ENCODE assay signal across 9 cellular contexts in genomic region chr10:14571866-14572507, GRCh38.
A peak's percentile ranks its signal among the peaks of the same experiment; 100 is the strongest.
DNase-seq lines count a peak whose midpoint lies in the region; ATAC-seq and TF ChIP-seq lines count a peak whose summit lies in the region.
"Had no signal": no experiment of that assay in that cellular context is flagged by ENCODE, and none has a peak within 500 bp of the region (broad histone marks: within the 10 kb centered on the region; RNA-seq: fewer than 3 reads in every experiment).

No MANE protein-coding gene starts in this region.

- peaks cover 0 to 2% of the 10 kb centered on the region in 2 donors for H3K36me3 ChIP-seq in esophagus (ENCODE audit: control insufficient read depth in 2 of 2, insufficient read depth in 2 of 2, low read length in 1 of 2)
- no peaks in the 10 kb centered on the region for H3K36me3 ChIP-seq in rectal smooth muscle tissue (ENCODE audit: control insufficient read depth, insufficient read depth, low read length)

- no peaks in the 10 kb centered on the region for H3K27me3 ChIP-seq in esophagus (ENCODE audit: control insufficient read depth in 1 of 2, insufficient read depth in 2 of 2, low read length in 2 of 2)
- H3K27me3 ChIP-seq in rectal smooth muscle tissue (ENCODE audit: control insufficient read depth, insufficient read depth, low read length): no peaks in the 10 kb centered on the region

- ATAC-seq in GM18858 (IDR thresholded peaks at IDR 0.05; ENCODE audit: unreplicated experiment) (peak; percentile 73), HG03097 (IDR thresholded peaks at IDR 0.05; ENCODE audit: low FRiP score, unreplicated experiment) (peak; percentile 77), SK-N-SH treated with all-trans-retinoic acid at 6 μM for 48 hours (no peak)
- ATAC-seq: K562 had no signal

- peaks cover 0 to 2% of the 10 kb centered on the region in 2 donors for H3K4me1 ChIP-seq in esophagus (ENCODE audit: control insufficient read depth in 2 of 2, insufficient read depth in 2 of 2, low read length in 1 of 2)
- H3K4me1 ChIP-seq in rectal smooth muscle tissue (ENCODE audit: control insufficient read depth, insufficient read depth, low read length): peaks cover 2% of the 10 kb centered on the region

- peak overlapping the region; percentile 69 to 77 for H3K27ac ChIP-seq in esophagus (ENCODE audit: low read depth in 2 of 2, low read length in 1 of 2)
- H3K27ac ChIP-seq in rectal smooth muscle tissue (ENCODE audit: low read depth, low read length): no peak overlapping the region

- H3K9me3 ChIP-seq in esophagus (ENCODE audit: control insufficient read depth in 2 of 2, insufficient read depth in 1 of 2, low read depth in 1 of 2, low read length in 1 of 2): no peaks in the 10 kb centered on the region

- WGBS in esophagus, 2 donors: 49 to 56% methylated on average over 10 of the region's 10 CpGs

- peak; percentile 55 to 64 for DNase-seq in activated CD4-positive, alpha-beta T cell treated with anti-CD3 and anti-CD28 coated beads, Interleukin-2, amount 50 U/mL, for 48 hours
- no peak for DNase-seq in RKO (ENCODE audit: low spot score)
- no peak for DNase-seq in HuH-7.5 (ENCODE audit: low spot score)

- H3K9ac ChIP-seq in rectal smooth muscle tissue (ENCODE audit: low read length): no peak overlapping the region

- H3K4me3 ChIP-seq in esophagus (ENCODE audit: low read depth in 1 of 2, low read length in 2 of 2) (no peak overlapping the region), rectal smooth muscle tissue (ENCODE audit: low read length) (peak overlapping the region; percentile 17)
- H3K4me3 ChIP-seq: K562 had no signal

TF ChIP-seq in SK-N-SH treated with all-trans-retinoic acid at 6 μM for 48 hours, 23 proteins besides CTCF, POLR2A, EP300 and RAD21:
- TF ChIP-seq, protein P1, sequence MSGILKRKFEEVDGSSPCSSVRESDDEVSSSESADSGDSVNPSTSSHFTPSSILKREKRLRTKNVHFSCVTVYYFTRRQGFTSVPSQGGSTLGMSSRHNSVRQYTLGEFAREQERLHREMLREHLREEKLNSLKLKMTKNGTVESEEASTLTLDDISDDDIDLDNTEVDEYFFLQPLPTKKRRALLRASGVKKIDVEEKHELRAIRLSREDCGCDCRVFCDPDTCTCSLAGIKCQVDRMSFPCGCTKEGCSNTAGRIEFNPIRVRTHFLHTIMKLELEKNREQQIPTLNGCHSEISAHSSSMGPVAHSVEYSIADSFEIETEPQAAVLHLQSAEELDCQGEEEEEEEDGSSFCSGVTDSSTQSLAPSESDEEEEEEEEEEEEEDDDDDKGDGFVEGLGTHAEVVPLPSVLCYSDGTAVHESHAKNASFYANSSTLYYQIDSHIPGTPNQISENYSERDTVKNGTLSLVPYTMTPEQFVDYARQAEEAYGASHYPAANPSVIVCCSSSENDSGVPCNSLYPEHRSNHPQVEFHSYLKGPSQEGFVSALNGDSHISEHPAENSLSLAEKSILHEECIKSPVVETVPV (CRISPR knock-in tag; IDR thresholded peaks at IDR 0.05): no peak
- TF ChIP-seq TOX (CRISPR knock-in tag; IDR thresholded peaks at IDR 0.05; ENCODE audit: borderline replicate concordance): no peak
- TF ChIP-seq PPARA (CRISPR knock-in tag; IDR thresholded peaks at IDR 0.05; ENCODE audit: borderline replicate concordance): no peak
- TF ChIP-seq ZNF8 (CRISPR knock-in tag; IDR thresholded peaks at IDR 0.05): no peak
- TF ChIP-seq TSHZ2 (CRISPR knock-in tag; IDR thresholded peaks at IDR 0.05): no peak
- TF ChIP-seq ARNTL (CRISPR knock-in tag; IDR thresholded peaks at IDR 0.05; ENCODE audit: borderline replicate concordance, low read depth): no peak
- TF ChIP-seq ZFP30 (CRISPR knock-in tag; IDR thresholded peaks at IDR 0.05): no peak
- TF ChIP-seq ZC3H10 (CRISPR knock-in tag; IDR thresholded peaks at IDR 0.05): no peak
- TF ChIP-seq ZFP3 (CRISPR knock-in tag; IDR thresholded peaks at IDR 0.05): no peak
- TF ChIP-seq OSR1 (CRISPR knock-in tag; IDR thresholded peaks at IDR 0.05): no peak
- no peak for TF ChIP-seq CSDC2 (CRISPR knock-in tag; IDR thresholded peaks at IDR 0.05)
- TF ChIP-seq PATZ1 (CRISPR knock-in tag; IDR thresholded peaks at IDR 0.05; ENCODE audit: borderline replicate concordance): no peak
- TF ChIP-seq POU6F1 (CRISPR knock-in tag; IDR thresholded peaks at IDR 0.05; ENCODE audit: borderline replicate concordance, low read depth): no peak
- TF ChIP-seq, protein P2, sequence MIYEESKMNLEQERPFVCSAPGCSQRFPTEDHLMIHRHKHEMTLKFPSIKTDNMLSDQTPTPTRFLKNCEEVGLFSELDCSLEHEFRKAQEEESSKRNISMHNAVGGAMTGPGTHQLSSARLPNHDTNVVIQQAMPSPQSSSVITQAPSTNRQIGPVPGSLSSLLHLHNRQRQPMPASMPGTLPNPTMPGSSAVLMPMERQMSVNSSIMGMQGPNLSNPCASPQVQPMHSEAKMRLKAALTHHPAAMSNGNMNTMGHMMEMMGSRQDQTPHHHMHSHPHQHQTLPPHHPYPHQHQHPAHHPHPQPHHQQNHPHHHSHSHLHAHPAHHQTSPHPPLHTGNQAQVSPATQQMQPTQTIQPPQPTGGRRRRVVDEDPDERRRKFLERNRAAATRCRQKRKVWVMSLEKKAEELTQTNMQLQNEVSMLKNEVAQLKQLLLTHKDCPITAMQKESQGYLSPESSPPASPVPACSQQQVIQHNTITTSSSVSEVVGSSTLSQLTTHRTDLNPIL (CRISPR knock-in tag; IDR thresholded peaks at IDR 0.05; ENCODE audit: low read depth): no peak
- TF ChIP-seq RARB (CRISPR knock-in tag; IDR thresholded peaks at IDR 0.05): no peak
- no peak for TF ChIP-seq ZNF70 (CRISPR knock-in tag; IDR thresholded peaks at IDR 0.05)
- TF ChIP-seq ISL1 (CRISPR knock-in tag; IDR thresholded peaks at IDR 0.05): no peak
- TF ChIP-seq ZNF565 (CRISPR knock-in tag; conservative IDR thresholded peaks at IDR 0.05; ENCODE audit: low read depth): no peak
- no peak for TF ChIP-seq GLIS3 (CRISPR knock-in tag; IDR thresholded peaks at IDR 0.05)
- no peak for TF ChIP-seq SNAI2 (CRISPR knock-in tag; IDR thresholded peaks at IDR 0.05)

Comparison
In these comparisons a context has a peak if more than half of its experiments do, and no peak if none do; other contexts are left out.
1. DNase-seq: peak in activated CD4-positive, alpha-beta T cell treated with anti-CD3 and anti-CD28 coated beads, Interleukin-2, amount 50 U/mL, for 48 hours (2 of 2); none in RKO (single experiment) and HuH-7.5 (single experiment).